19 cellular contexts compared by ENCODE assay signal in genomic region chr7:37435156-37435555, GRCh38. TPM values are rescaled to one million over a fixed set of nuclear protein-coding genes. Genes with fewer than 3 reads are reported as not detected.
DNase-seq lines count a peak whose midpoint lies in the region; ATAC-seq and TF ChIP-seq lines count a peak whose summit lies in the region.
"Had no signal": no experiment of that assay in that cellular context is flagged by ENCODE, and none has a peak within 500 bp of the region (broad histone marks: within the 10 kb centered on the region; RNA-seq: fewer than 3 reads in every experiment).

No MANE protein-coding gene starts in this region.

- TF ChIP-seq POLR2A in right lobe of liver (IDR thresholded peaks at IDR 0.05), result no peak

- intact Hi-C loops in activated naive CD4-positive, alpha-beta T cell treated with anti-CD3 and anti-CD28 coated beads for 36 hours (cut with micrococcal nuclease), result no loop called here
- intact Hi-C loops in CD4-positive, alpha-beta T cell (cut with DNase I, micrococcal nuclease), result no loop called here
- intact Hi-C loops in right lobe of liver (cut with DNase I), result no loop called here

- POLR2A ChIA-PET in CD4-positive, alpha-beta T cell (lab: Charles Lee), result interaction anchor here (1.3 kb wide), 1 partner anchor 80 kb away, joined by 3 read pairs; no protein-coding TSS in a partner anchor

- no peak overlapping the region for H3K27ac ChIP-seq in CD4-positive, alpha-beta T cell (ENCODE audit: low read depth, low read length)
- H3K27ac ChIP-seq in right lobe of liver, result peak overlapping the region in 2 of 3 donors; percentile 41 to 67
- H3K27ac ChIP-seq: BLaER1 had no signal

- peak overlapping the region; percentile 62 for H3K27ac Mint-ChIP-seq in activated naive CD4-positive, alpha-beta T cell treated with anti-CD3 and anti-CD28 coated beads for 36 hours
- H3K27ac Mint-ChIP-seq in activated naive CD4-positive, alpha-beta T cell treated with anti-CD3 and anti-CD28 coated beads, Interleukin-2, amount 50 U/mL, for 72 hours, result no peak overlapping the region
- H3K27ac Mint-ChIP-seq in CD4-positive, alpha-beta T cell, result peak overlapping the region; percentile 22
- peak overlapping the region; percentile 25 for H3K27ac Mint-ChIP-seq in nephron progenitor cell
- H3K27ac Mint-ChIP-seq: CD8-positive, alpha-beta T cell had no signal

- H3K4me3 Mint-ChIP-seq in activated naive CD4-positive, alpha-beta T cell treated with anti-CD3 and anti-CD28 coated beads for 36 hours, result no peak overlapping the region
- no peak overlapping the region for H3K4me3 Mint-ChIP-seq in CD4-positive, alpha-beta T cell
- no peak overlapping the region for H3K4me3 Mint-ChIP-seq in nephron progenitor cell
- H3K4me3 Mint-ChIP-seq: CD14-positive monocyte; CD8-positive, alpha-beta T cell; H9 had no signal

- no peaks in the 10 kb centered on the region for H3K9me3 ChIP-seq in CD4-positive, alpha-beta T cell (ENCODE audit: control insufficient read depth, low read length)
- H3K9me3 ChIP-seq in right lobe of liver, result no peaks in the 10 kb centered on the region
- H3K9me3 ChIP-seq: BLaER1 had no signal

- peaks cover 0 to 57% (median 18%) of the 10 kb centered on the region in 4 donors for H3K4me1 ChIP-seq in right lobe of liver

- 60% methylated on average over 2 of the region's 2 CpGs for WGBS in right lobe of liver (ENCODE audit: insufficient coverage, low coverage, low lambda C conversion rate, missing lambda C conversion rate)

- peaks cover 1% of the 10 kb centered on the region for H3K9me3 Mint-ChIP-seq in activated naive CD4-positive, alpha-beta T cell treated with anti-CD3 and anti-CD28 coated beads for 36 hours
- H3K9me3 Mint-ChIP-seq in activated naive CD4-positive, alpha-beta T cell treated with anti-CD3 and anti-CD28 coated beads, Interleukin-2, amount 50 U/mL, for 72 hours, result no peaks in the 10 kb centered on the region
- H3K9me3 Mint-ChIP-seq in CD4-positive, alpha-beta T cell, result no peaks in the 10 kb centered on the region
- H3K9me3 Mint-ChIP-seq in nephron progenitor cell, result no peaks in the 10 kb centered on the region
- H3K9me3 Mint-ChIP-seq: CD8-positive, alpha-beta T cell; H9 had no signal

- peaks cover 25% of the 10 kb centered on the region for H3K36me3 Mint-ChIP-seq in activated naive CD4-positive, alpha-beta T cell treated with anti-CD3 and anti-CD28 coated beads for 36 hours (ENCODE audit: low read depth)
- peaks cover 9 to 51% of the 10 kb centered on the region in 2 donors for H3K36me3 Mint-ChIP-seq in activated naive CD4-positive, alpha-beta T cell treated with anti-CD3 and anti-CD28 coated beads, Interleukin-2, amount 50 U/mL, for 72 hours
- peaks cover 8% of the 10 kb centered on the region for H3K36me3 Mint-ChIP-seq in CD4-positive, alpha-beta T cell (ENCODE audit: low read depth)
- H3K36me3 Mint-ChIP-seq in nephron progenitor cell (ENCODE audit: low read depth), result peaks cover 4% of the 10 kb centered on the region

- H3K27me3 Mint-ChIP-seq in activated naive CD4-positive, alpha-beta T cell treated with anti-CD3 and anti-CD28 coated beads for 36 hours (ENCODE audit: low read depth), result no peaks in the 10 kb centered on the region
- H3K27me3 Mint-ChIP-seq in CD4-positive, alpha-beta T cell, result no peaks in the 10 kb centered on the region
- H3K27me3 Mint-ChIP-seq in nephron progenitor cell (ENCODE audit: low read depth, poor library complexity), result peaks cover 8% of the 10 kb centered on the region

- CTCF ChIA-PET in activated naive CD4-positive, alpha-beta T cell treated with anti-CD3 and anti-CD28 coated beads for 36 hours (lab: Charles Lee), result no interaction called here
- CTCF ChIA-PET in CD4-positive, alpha-beta T cell (lab: Charles Lee), result no interaction called here

- H3K36me3 ChIP-seq in right lobe of liver, result no peaks in the 10 kb centered on the region
- H3K36me3 ChIP-seq: BLaER1 had no signal

- no peak overlapping the region for H3K4me3 ChIP-seq in right lobe of liver
- H3K4me3 ChIP-seq: BLaER1, GM12878 had no signal

- no peaks in the 10 kb centered on the region for H3K27me3 ChIP-seq in CD4-positive, alpha-beta T cell (ENCODE audit: control insufficient read depth, insufficient read depth, low read length)
- H3K27me3 ChIP-seq in right lobe of liver, result no peaks in the 10 kb centered on the region
- H3K27me3 ChIP-seq: BLaER1 had no signal

- H3K4me1 Mint-ChIP-seq in activated naive CD4-positive, alpha-beta T cell treated with anti-CD3 and anti-CD28 coated beads for 36 hours (ENCODE audit: low read depth), result peaks cover 93% of the 10 kb centered on the region
- H3K4me1 Mint-ChIP-seq in CD4-positive, alpha-beta T cell (ENCODE audit: low read depth), result peaks cover 81% of the 10 kb centered on the region
- peaks cover 22% of the 10 kb centered on the region for H3K4me1 Mint-ChIP-seq in nephron progenitor cell

- ATAC-seq in activated naive CD4-positive, alpha-beta T cell treated with anti-CD3 and anti-CD28 coated beads, Interleukin-2, amount 50 U/mL, for 72 hours, result no peak
- no peak for ATAC-seq in CD4-positive, alpha-beta T cell (ENCODE audit: poor library complexity)
- peak; percentile 35 to 62 (median 36) for ATAC-seq in right lobe of liver
- ATAC-seq: CD8-positive, alpha-beta T cell; GM12878 had no signal

- TF ChIP-seq CTCF in CD4-positive, alpha-beta T cell (IDR thresholded peaks at IDR 0.05), result no peak
- TF ChIP-seq CTCF in right lobe of liver (IDR thresholded peaks at IDR 0.05) (no peak), nephron progenitor cell (IDR thresholded peaks at IDR 0.05) (no peak)

- DNase-seq in activated naive CD4-positive, alpha-beta T cell treated with anti-CD3 and anti-CD28 coated beads for 36 hours, result no peak
- no peak for DNase-seq in activated naive CD4-positive, alpha-beta T cell treated with anti-CD3 and anti-CD28 coated beads, Interleukin-2, amount 50 U/mL, for 72 hours (ENCODE audit: low spot score in 2 of 2)
- no peak for DNase-seq in CD4-positive, alpha-beta T cell
- DNase-seq in right lobe of liver, result no peak
- DNase-seq in nephron progenitor cell, result no peak
- no peak for DNase-seq in pons (ENCODE audit: low spot score)
- DNase-seq in middle frontal gyrus (ENCODE audit: extremely low spot score, low spot score), result no peak
- no peak for DNase-seq in MV-4-11 (lab: John Stamatoyannopoulos, UW)
- DNase-seq: 8988T; Calu3; CD8-positive, alpha-beta T cell; DND-41; EL; GOT3; H9 had no signal

RNA-seq across cellular contexts. Expression of gene ELMO1, which starts 13.5 kb away (rescaled TPM):
- total RNA-seq in activated naive CD4-positive, alpha-beta T cell treated with anti-CD3 and anti-CD28 coated beads for 36 hours, result 100 to 1,000 TPM; 129 to 137 TPM
- total RNA-seq in activated naive CD4-positive, alpha-beta T cell treated with anti-CD3 and anti-CD28 coated beads, Interleukin-2, amount 50 U/mL, for 72 hours, result 100 to 1,000 TPM; 137 to 167 TPM
- 100 to 1,000 TPM; 117 to 120 TPM for total RNA-seq in CD4-positive, alpha-beta T cell
- total RNA-seq in right lobe of liver, result 10 to 100 TPM; 18.4 to 55.4 (median 25.1) TPM
- total RNA-seq: A673, Calu3 had no signal

Comparison
In these comparisons a context has a peak if more than half of its experiments do, and no peak if none do; other contexts are left out.
1. H3K27ac Mint-ChIP-seq: peak in activated naive CD4-positive, alpha-beta T cell treated with anti-CD3 and anti-CD28 coated beads for 36 hours (single experiment), CD4-positive, alpha-beta T cell (single experiment) and nephron progenitor cell (single experiment); none in activated naive CD4-positive, alpha-beta T cell treated with anti-CD3 and anti-CD28 coated beads, Interleukin-2, amount 50 U/mL, for 72 hours (0 of 2).
2. ATAC-seq: peak in right lobe of liver (4 of 4); none in activated naive CD4-positive, alpha-beta T cell treated with anti-CD3 and anti-CD28 coated beads, Interleukin-2, amount 50 U/mL, for 72 hours (0 of 2) and CD4-positive, alpha-beta T cell (single experiment).